Comparison of ENCODE assay signal across 10 cellular contexts in genomic region chr18:3250237-3251107, GRCh38. TPM values are rescaled to one million over a fixed set of nuclear protein-coding genes. Genes with fewer than 3 reads are reported as not detected.
A peak's percentile ranks its signal among the peaks of the same experiment; 100 is the strongest.
DNase-seq lines count a peak whose midpoint lies in the region; ATAC-seq, FAIRE-seq and TF ChIP-seq lines count a peak whose summit lies in the region.
"Had no signal": no experiment of that assay in that cellular context is flagged by ENCODE, and none has a peak within 500 bp of the region (broad histone marks: within the 10 kb centered on the region; RNA-seq: fewer than 3 reads in every experiment).

No MANE protein-coding gene starts in this region.

- H3K4me3 ChIP-seq in A673 (ENCODE audit: low read depth, low read length, poor library complexity, severe bottlenecking) (peak overlapping the region; percentile 17), HEK293 (ENCODE audit: low read depth, low read length) (no peak overlapping the region), right lobe of liver (no peak overlapping the region), testis (no peak overlapping the region)

- POLR2A ChIA-PET in A673 (lab: Charles Lee; ENCODE audit: low non-redundant PET) = interaction anchor here (0.6 kb wide), 1 partner anchor 119 kb away, joined by 5 read pairs; no protein-coding TSS in a partner anchor
- POLR2A ChIA-PET in HEK293 (lab: Yijun Ruan, JAX) = interaction anchor here (0.6 to 1.9 kb wide), 3 partner anchors 11 to 344 kb away, joined by 3 to 11 read pairs (median 3); partner anchors contain the start of gene MYL12B

- H3K27me3 ChIP-seq in A673 (replicated peaks; ENCODE audit: insufficient read depth, low read depth, low read length, poor library complexity) (no peaks in the 10 kb centered on the region), right lobe of liver (no peaks in the 10 kb centered on the region), testis (no peaks in the 10 kb centered on the region)

- BruUV-seq in A673 (replicated peaks; lab: Mats Ljungman, UMichigan) = no TSS peak

- CTCF ChIA-PET in A673 (lab: Charles Lee) (interaction anchor here (0.6 kb wide), 1 partner anchor 303 kb away, joined by 4 read pairs; no protein-coding TSS in a partner anchor), HEK293 (lab: Yijun Ruan, JAX) (interaction anchor here (0.6 to 1.2 kb wide), 4 partner anchors 155 to 1027 kb away, joined by 3 to 5 read pairs (median 4); no protein-coding TSS in a partner anchor)

- WGBS in right lobe of liver (ENCODE audit: insufficient coverage, low coverage, low lambda C conversion rate, missing lambda C conversion rate) = 34% methylated on average over 6 of the region's 6 CpGs
- WGBS in testis, 2 donors = 31 to 32% methylated on average over 6 of the region's 6 CpGs

- peaks cover 43% of the 10 kb centered on the region for H3K36me3 ChIP-seq in A673 (ENCODE audit: insufficient read depth, low read length, poor library complexity, severe bottlenecking)
- H3K36me3 ChIP-seq in HEK293 (ENCODE audit: control insufficient read depth in 2 of 2, insufficient read depth in 1 of 2, low read length in 2 of 2) = peaks cover 14 to 28% of the 10 kb centered on the region in 2 experiments
- H3K36me3 ChIP-seq in right lobe of liver = peaks cover 4 to 24% (median 16%) of the 10 kb centered on the region in 4 donors
- no peaks in the 10 kb centered on the region for H3K36me3 ChIP-seq in testis (ENCODE audit: low read depth, missing control alignments)

- TF ChIP-seq POLR2A in right lobe of liver (IDR thresholded peaks at IDR 0.05) = no peak
- no peak for TF ChIP-seq POLR2A in testis (IDR thresholded peaks at IDR 0.05)

- H3K4me1 ChIP-seq in A673 (ENCODE audit: insufficient read depth, low read length, poor library complexity, severe bottlenecking) = peaks cover 36% of the 10 kb centered on the region
- peaks cover 11% of the 10 kb centered on the region for H3K4me1 ChIP-seq in HEK293 (ENCODE audit: control insufficient read depth, insufficient read depth, low read length)
- H3K4me1 ChIP-seq in right lobe of liver = peaks cover 0 to 50% (median 14%) of the 10 kb centered on the region in 4 donors
- peaks cover 17% of the 10 kb centered on the region for H3K4me1 ChIP-seq in testis

- DNase-seq in A673 (ENCODE audit: low spot score) (peak; percentile 35), amniotic epithelial cell (ENCODE audit: low read depth) (peak; percentile 90), right lobe of liver (no peak), globus pallidus (ENCODE audit: low spot score) (no peak), testis (no peak), D721Med (ENCODE audit: insufficient read length, low spot score) (no peak)

- H3K27ac ChIP-seq in A673 (ENCODE audit: low read depth, low read length, poor library complexity, severe bottlenecking) (peak overlapping the region; percentile 65), HEK293 (ENCODE audit: extremely low read depth, low read depth, low read length) (no peak overlapping the region), right lobe of liver (peak overlapping the region; percentile 19 to 44 (median 33)), testis (peak overlapping the region in 1 of 2 donors; percentile 68)

- H3K9me3 ChIP-seq in A673 (ENCODE audit: low read depth, low read length, poor library complexity, severe bottlenecking) = no peaks in the 10 kb centered on the region
- H3K9me3 ChIP-seq in HEK293 (ENCODE audit: control insufficient read depth, insufficient read depth, low read depth, low read length) = no peaks in the 10 kb centered on the region
- H3K9me3 ChIP-seq in right lobe of liver = no peaks in the 10 kb centered on the region
- no peaks in the 10 kb centered on the region for H3K9me3 ChIP-seq in testis

- no peak for FAIRE-seq in D721Med (lab: Jason Lieb, UNC)
- FAIRE-seq: GM18507, TTC549 had no signal

- ATAC-seq in right lobe of liver (no peak), HG02938 (IDR thresholded peaks at IDR 0.05; ENCODE audit: unreplicated experiment) (no peak)

- intact Hi-C loops in A673 (cut with micrococcal nuclease; ENCODE audit: unreplicated experiment) = no loop called here
- intact Hi-C loops in right lobe of liver (cut with DNase I) = no loop called here
- intact Hi-C loops in testis (cut with DNase I; ENCODE audit: low total_unique reads) = no loop called here

- TF ChIP-seq CTCF in A673 (conservative IDR thresholded peaks at IDR 0.05; ENCODE audit: low read depth, low read length) (no peak), HEK293 (tag by site-specific recombination; IDR thresholded peaks at IDR 0.05) (no peak), right lobe of liver (IDR thresholded peaks at IDR 0.05) (no peak), testis (IDR thresholded peaks at IDR 0.05) (no peak), D721Med (IDR thresholded peaks at IDR 0.05; ENCODE audit: insufficient read depth, missing control alignments) (no peak)

TF ChIP-seq in HEK293, 187 proteins besides CTCF, POLR2A, EP300 and RAD21 (continues in another document):
- no peak for TF ChIP-seq ZFHX2 (tag by site-specific recombination; conservative IDR thresholded peaks at IDR 0.05)
- TF ChIP-seq ZNF629 (tag by site-specific recombination; IDR thresholded peaks at IDR 0.05) = peak; percentile 52; the same call in 1 of the 2 replicates
- no peak for TF ChIP-seq KLF16 (tag by site-specific recombination; IDR thresholded peaks at IDR 0.05)
- peak; percentile 72 for TF ChIP-seq WT1 (tag by site-specific recombination; IDR thresholded peaks at IDR 0.05)
- no peak for TF ChIP-seq ZNF626 (tag by site-specific recombination; IDR thresholded peaks at IDR 0.05)
- no peak for TF ChIP-seq EGR2 (tag by site-specific recombination; IDR thresholded peaks at IDR 0.05; ENCODE audit: low read depth)
- TF ChIP-seq ZNF121 (tag by site-specific recombination; IDR thresholded peaks at IDR 0.05) = no peak
- TF ChIP-seq ZNF423 (tag by site-specific recombination; IDR thresholded peaks at IDR 0.05) = no peak
- 0 out of 2 replicates have a peak, but pooled peaks have one; percentile 22 for TF ChIP-seq ZFP37 (tag by site-specific recombination; IDR thresholded peaks at IDR 0.05)
- TF ChIP-seq SCRT1 (tag by site-specific recombination; IDR thresholded peaks at IDR 0.05; ENCODE audit: borderline replicate concordance) = no peak
- TF ChIP-seq MZF1 (tag by site-specific recombination; IDR thresholded peaks at IDR 0.05; ENCODE audit: borderline replicate concordance) = no peak
- no peak for TF ChIP-seq ZBTB48 (tag by site-specific recombination; IDR thresholded peaks at IDR 0.05)
- no peak for TF ChIP-seq ZNF132 (tag by site-specific recombination; IDR thresholded peaks at IDR 0.05; ENCODE audit: borderline replicate concordance)
- TF ChIP-seq BCL11A (tag by site-specific recombination; IDR thresholded peaks at IDR 0.05; ENCODE audit: low read depth) = no peak
- TF ChIP-seq ZBTB44 (tag by site-specific recombination; IDR thresholded peaks at IDR 0.05) = no peak
- no peak for TF ChIP-seq ZNF843 (tag by site-specific recombination; IDR thresholded peaks at IDR 0.05)
- TF ChIP-seq PRDM6 (tag by site-specific recombination; IDR thresholded peaks at IDR 0.05) = peak; percentile 26; the same call in 1 of the 2 replicates
- TF ChIP-seq ZNF391 (tag by site-specific recombination; IDR thresholded peaks at IDR 0.05; ENCODE audit: borderline replicate concordance, low read depth) = no peak
- peak; percentile 58 for TF ChIP-seq ZNF366 (tag by site-specific recombination; conservative IDR thresholded peaks at IDR 0.05)
- no peak for TF ChIP-seq SETDB1 (IDR thresholded peaks at IDR 0.05; ENCODE audit: insufficient read length, low read length)
- no peak for TF ChIP-seq TRIM28 (IDR thresholded peaks at IDR 0.05; ENCODE audit: borderline replicate concordance, low read length)
- TF ChIP-seq RBAK (tag by site-specific recombination; IDR thresholded peaks at IDR 0.05) = no peak
- TF ChIP-seq SP3 (tag by site-specific recombination; IDR thresholded peaks at IDR 0.05) = peak; percentile 29; the same call in 1 of the 2 replicates
- TF ChIP-seq ZNF785 (tag by site-specific recombination; IDR thresholded peaks at IDR 0.05) = no peak

RNA-seq across cellular contexts. Expression of gene MYL12A, which starts 2.9 kb away (rescaled TPM):
- total RNA-seq in A673 (2021) = 298 and 357 TPM in 2 replicates
- 100 to 1,000 TPM in 5 of 6 experiments, 10 to 100 TPM in 1; 82.1 to 309 (median 225) TPM for total RNA-seq in right lobe of liver
- total RNA-seq in testis = 100 to 1,000 TPM; 148 to 177 TPM
- polyA plus RNA-seq in testis (ENCODE audit: insufficient read depth, low read depth, low replicate concordance) = 219 TPM

RNA-seq across cellular contexts. Expression of gene MYL12B, which starts 11.5 kb away (rescaled TPM):
- total RNA-seq in A673 (2021) (303 and 389 TPM in 2 replicates), right lobe of liver (100 to 1,000 TPM; 113 to 281 (median 185) TPM), testis (100 to 1,000 TPM; 215 to 255 TPM)
- 372 TPM for polyA plus RNA-seq in testis (ENCODE audit: insufficient read depth, low read depth, low replicate concordance)

RNA-seq across cellular contexts. Expression of gene MYOM1, which starts 30.7 kb away (rescaled TPM):
- total RNA-seq in A673 (2021) (0.37 and 0.46 TPM in 2 replicates), right lobe of liver (10 to 100 TPM in 5 of 6 experiments, 1 to 10 TPM in 1; 3.1 to 64.5 (median 19.1) TPM), testis (10 to 100 TPM in 1 of 2 donors, 1 to 10 TPM in 1; 9.1 to 19.9 TPM)
- polyA plus RNA-seq in testis (ENCODE audit: insufficient read depth, low read depth, low replicate concordance) = 16.9 TPM

Comparison
In these comparisons a context has a peak if more than half of its experiments do, and no peak if none do; other contexts are left out.
1. DNase-seq: peak in A673 (single experiment) and amniotic epithelial cell (single experiment); none in right lobe of liver (0 of 3), globus pallidus (single experiment), testis (single experiment) and D721Med (single experiment).